ENCODE assay signal across 9 cellular contexts in genomic region chr3:134527037-134527436, GRCh38. TPM values are rescaled to one million over a fixed set of nuclear protein-coding genes. Genes with fewer than 3 reads are reported as not detected.
A peak's percentile ranks its signal among the peaks of the same experiment; 100 is the strongest.
DNase-seq lines count a peak whose midpoint lies in the region; ATAC-seq, FAIRE-seq and TF ChIP-seq lines count a peak whose summit lies in the region.
"Had no signal": no experiment of that assay in that cellular context is flagged by ENCODE, and none has a peak within 500 bp of the region (broad histone marks: within the 10 kb centered on the region; RNA-seq: fewer than 3 reads in every experiment).

No MANE protein-coding gene starts in this region.

- BruUV-seq in GM12878 (replicated peaks; lab: Mats Ljungman, UMichigan), result no TSS peak

- POLR2A ChIA-PET in GM12878 (lab: Charles Lee), result no interaction called here
- POLR2A ChIA-PET in CD4-positive, alpha-beta T cell (lab: Charles Lee), result no interaction called here

- no peaks in the 10 kb centered on the region; the same call in 1 of the 2 replicates for H3K27me3 Mint-ChIP-seq in HFFc6 (ENCODE audit: insufficient read depth)
- H3K27me3 Mint-ChIP-seq in CD4-positive, alpha-beta T cell, result no peaks in the 10 kb centered on the region
- H3K27me3 Mint-ChIP-seq in stimulated activated memory B cell treated with anti-CD40 and anti-IgM and Interleukin-4, amounts not matched to agents 10 μg/mL and 1 μg/mL and 100 μg/mL, for 72 hours, result no peaks in the 10 kb centered on the region

- H3K27ac Mint-ChIP-seq in HFFc6, result peak overlapping the region; percentile 38; the same call in 1 of the 2 replicates
- H3K27ac Mint-ChIP-seq in CD4-positive, alpha-beta T cell, result no peak overlapping the region
- H3K27ac Mint-ChIP-seq in stimulated activated memory B cell treated with anti-CD40 and anti-IgM and Interleukin-4, amounts not matched to agents 10 μg/mL and 1 μg/mL and 100 μg/mL, for 72 hours, result no peak overlapping the region

- no peak for FAIRE-seq in GM12878 (lab: Jason Lieb, UNC)

- H3K36me3 Mint-ChIP-seq in HFFc6 (ENCODE audit: low read depth), result peaks cover 42% of the 10 kb centered on the region
- H3K36me3 Mint-ChIP-seq in CD4-positive, alpha-beta T cell (ENCODE audit: low read depth), result peaks cover 58% of the 10 kb centered on the region
- peaks cover 60% of the 10 kb centered on the region for H3K36me3 Mint-ChIP-seq in stimulated activated memory B cell treated with anti-CD40 and anti-IgM and Interleukin-4, amounts not matched to agents 10 μg/mL and 1 μg/mL and 100 μg/mL, for 72 hours

- peak; percentile 72 for TF ChIP-seq CTCF in HFFc6 (IDR thresholded peaks at IDR 0.05)
- peak in 2 of 3 experiments; percentile 21 to 32; a peak in 1 of 6 replicates for TF ChIP-seq CTCF in GM12878 (IDR thresholded peaks at IDR 0.05 in 2 of 3, conservative IDR thresholded peaks at IDR 0.05 in 1 of 3; ENCODE audit: control insufficient read depth in 2 of 3, extremely low read depth in 1 of 3, insufficient read depth in 1 of 3, low read depth in 3 of 3, low read length in 3 of 3)
- TF ChIP-seq CTCF in CD4-positive, alpha-beta T cell (IDR thresholded peaks at IDR 0.05), result no peak

- peaks cover 40% of the 10 kb centered on the region for H3K9me3 Mint-ChIP-seq in HFFc6
- H3K9me3 Mint-ChIP-seq in CD4-positive, alpha-beta T cell, result peaks cover 10% of the 10 kb centered on the region
- peaks cover 29% of the 10 kb centered on the region for H3K9me3 Mint-ChIP-seq in stimulated activated memory B cell treated with anti-CD40 and anti-IgM and Interleukin-4, amounts not matched to agents 10 μg/mL and 1 μg/mL and 100 μg/mL, for 72 hours

- CTCF ChIA-PET in GM12878 (lab: Yijun Ruan, JAX), result no interaction called here
- CTCF ChIA-PET in CD4-positive, alpha-beta T cell (lab: Charles Lee), result no interaction called here

- SMC1A ChIA-PET in GM12878 (lab: Charles Lee; ENCODE audit: uncharacterized antibody, unreplicated experiment), result no interaction called here

- TF ChIP-seq EP300 in GM12878 (IDR thresholded peaks at IDR 0.05; ENCODE audit: borderline replicate concordance in 1 of 2, control insufficient read depth in 1 of 2, low read depth in 2 of 2, low read length in 2 of 2), result no peak

- peak; percentile 34 for DNase-seq in Daoy (ENCODE audit: low read depth)
- DNase-seq in HFFc6, result no peak
- no peak for DNase-seq in GM12878 (ENCODE audit: low read depth, low spot score)
- DNase-seq in lung microvascular endothelial cell (ENCODE audit: low read depth in 2 of 2), result peak; percentile 4 to 16
- no peak for DNase-seq in CD4-positive, alpha-beta T cell
- DNase-seq in activated CD4-positive, alpha-beta T cell treated with anti-CD3 and anti-CD28 coated beads for 4 hours, result no peak
- DNase-seq: effector memory CD4-positive, alpha-beta T cell; NCI-H524 had no signal

- in situ Hi-C loops in GM12878 (cut with MboI), result no loop called here

- 0 out of 2 replicates have a peak, but pooled peaks cover 1% of the 10 kb centered on the region for H3K79me2 ChIP-seq in GM12878 (ENCODE audit: control insufficient read depth, insufficient read depth, low read length)

- intact Hi-C loops in GM12878 (cut with micrococcal nuclease; ENCODE audit: unreplicated experiment), result no loop called here
- intact Hi-C loops in CD4-positive, alpha-beta T cell (cut with DNase I, micrococcal nuclease), result no loop called here

- RAD21 ChIA-PET in GM12878 (lab: Charles Lee; ENCODE audit: unreplicated experiment), result no interaction called here

- H3K36me3 ChIP-seq in GM12878 (ENCODE audit: control insufficient read depth in 2 of 2, insufficient read depth in 2 of 2, low read length in 1 of 2), result no peaks in the 10 kb centered on the region; a peak in 1 of 4 replicates

- no peak overlapping the region for H3K4me2 ChIP-seq in GM12878 (ENCODE audit: control insufficient read depth, insufficient read depth)

- no peak overlapping the region for H3K9ac ChIP-seq in GM12878 (ENCODE audit: control insufficient read depth, insufficient read depth, low read length)

- 95% methylated on average over 4 of the region's 4 CpGs for WGBS in GM12878 (ENCODE audit: insufficient coverage, insufficient replicate concordance, low lambda C conversion rate, missing lambda C conversion rate)

- no peaks in the 10 kb centered on the region for H3K27me3 ChIP-seq in GM12878 (replicated peaks in 1 of 2; ENCODE audit: control insufficient read depth in 2 of 2, insufficient read depth in 2 of 2, low read length in 1 of 2)
- H3K27me3 ChIP-seq in CD4-positive, alpha-beta T cell (ENCODE audit: control insufficient read depth, insufficient read depth, low read length), result no peaks in the 10 kb centered on the region

- no peaks in the 10 kb centered on the region for H3K4me1 ChIP-seq in GM12878 (ENCODE audit: control insufficient read depth, insufficient read depth, low read length)

- H3K9me3 ChIP-seq in GM12878 (replicated peaks; ENCODE audit: control insufficient read depth, insufficient read depth, low read length), result peaks cover 8% of the 10 kb centered on the region; the same call in 2 of the 3 replicates
- H3K9me3 ChIP-seq in CD4-positive, alpha-beta T cell (ENCODE audit: control insufficient read depth, low read length), result peaks cover 41% of the 10 kb centered on the region

- H2AFZ ChIP-seq in GM12878 (ENCODE audit: control insufficient read depth, low read depth, low read length), result no peak overlapping the region

- no peak overlapping the region for H3K4me3 ChIP-seq in GM12878

- no peak for TF ChIP-seq POLR2A in GM12878 (IDR thresholded peaks at IDR 0.05; ENCODE audit: low read depth, low read length)

- peaks cover 13% of the 10 kb centered on the region for H3K4me1 Mint-ChIP-seq in HFFc6 (ENCODE audit: low read depth)
- peaks cover 17% of the 10 kb centered on the region for H3K4me1 Mint-ChIP-seq in CD4-positive, alpha-beta T cell (ENCODE audit: low read depth)
- peaks cover 22% of the 10 kb centered on the region for H3K4me1 Mint-ChIP-seq in stimulated activated memory B cell treated with anti-CD40 and anti-IgM and Interleukin-4, amounts not matched to agents 10 μg/mL and 1 μg/mL and 100 μg/mL, for 72 hours

- H4K20me1 ChIP-seq in GM12878 (ENCODE audit: control insufficient read depth, insufficient read depth), result no peaks in the 10 kb centered on the region

- no peak overlapping the region for H3K4me3 Mint-ChIP-seq in HFFc6
- no peak overlapping the region for H3K4me3 Mint-ChIP-seq in CD4-positive, alpha-beta T cell
- no peak overlapping the region for H3K4me3 Mint-ChIP-seq in stimulated activated memory B cell treated with anti-CD40 and anti-IgM and Interleukin-4, amounts not matched to agents 10 μg/mL and 1 μg/mL and 100 μg/mL, for 72 hours

- no peak overlapping the region for H3K27ac ChIP-seq in GM12878 (ENCODE audit: control insufficient read depth, insufficient read depth)
- H3K27ac ChIP-seq in CD4-positive, alpha-beta T cell (ENCODE audit: low read depth, low read length), result no peak overlapping the region

- no peak for ATAC-seq in GM12878
- ATAC-seq in CD4-positive, alpha-beta T cell (ENCODE audit: poor library complexity), result no peak
- ATAC-seq in stimulated activated memory B cell treated with anti-CD40 and anti-IgM and Interleukin-4, amounts not matched to agents 10 μg/mL and 1 μg/mL and 100 μg/mL, for 72 hours, result no peak

- TF ChIP-seq RAD21 in GM12878 (IDR thresholded peaks at IDR 0.05; ENCODE audit: insufficient read depth, low read depth, low read length), result no peak

RNA-seq across cellular contexts. Expression of gene CEP63, which starts 41.2 kb away (rescaled TPM):
- total RNA-seq in Daoy (2014; rRNA removed; shearing (Covaris generic)), result 27.7 and 32.6 TPM in 2 replicates
- total RNA-seq in HFFc6 (2021; fragmentation: NEBNext Ultra II Directional; extraction: Animal tissue kit (Norgen Biotek cat#: 25700)), result 10 to 100 TPM; 17.3 to 23.3 (median 21.3) TPM
- total RNA-seq in GM12878 (2013; cell fraction: nucleolus; rRNA removed), result 26.9 and 37.8 TPM in 2 replicates
- total RNA-seq in GM12878 (2014; rRNA removed), result 24.1 and 27.7 TPM in 2 replicates
- 36.4 and 36.8 TPM in 2 replicates for total RNA-seq in GM12878 (2014; rRNA removed; fragmentation: Illumina TruSeq; extraction: Trizol)
- 25.5 and 25.9 TPM in 2 replicates for total RNA-seq in GM12878 (2021)
- 12.6 TPM for polyA plus RNA-seq in GM12878 (2011; ENCODE audit: low read depth)
- polyA plus RNA-seq in GM12878 (2011; rRNA removed), result 15.9 and 29.1 TPM in 2 replicates
- polyA plus RNA-seq in GM12878 (2011; cell fraction: cytosol; rRNA removed), result 4.9 and 7.4 TPM in 2 replicates
- 11.0 and 22.3 TPM in 2 replicates for polyA plus RNA-seq in GM12878 (2011; cell fraction: nucleus; rRNA removed)
- 22.5 and 24.8 TPM in 2 replicates for polyA plus RNA-seq in GM12878 (2012)
- polyA plus RNA-seq in GM12878 (2014; fragmentation: Illumina TruSeq; extraction: Trizol), result 36.9 and 51.1 TPM in 2 replicates
- polyA plus RNA-seq in GM12878 (2014; fragmentation: Nextera tagmentation; extraction: Ambion mirVana), result 10 to 100 TPM; 14.0 to 16.4 TPM
- polyA plus RNA-seq in GM12878 (2014; rRNA removed), result 25.6 and 27.9 TPM in 2 replicates
- 10 to 100 TPM; 33.8 to 36.2 TPM for polyA plus RNA-seq in GM12878 (2016; fragmentation: Nextera tagmentation; extraction: Ambion mirVana)
- 6.6 and 11.8 TPM in 2 replicates for polyA minus RNA-seq in GM12878 (2011; rRNA and poly(A)+ RNA removed)
- polyA minus RNA-seq in GM12878 (2011; cell fraction: cytosol; rRNA and poly(A)+ RNA removed), result 4.7 and 8.2 TPM in 2 replicates
- 20.6 and 45.3 TPM in 2 replicates for polyA minus RNA-seq in GM12878 (2011; cell fraction: nucleus; rRNA and poly(A)+ RNA removed)
- total RNA-seq in lung microvascular endothelial cell, result 13.1 and 15.7 TPM in 2 replicates
- 10 to 100 TPM; 13.2 to 15.1 TPM for total RNA-seq in CD4-positive, alpha-beta T cell

RNA-seq across cellular contexts. Expression of gene ANAPC13, which starts 41.3 kb away (rescaled TPM):
- total RNA-seq in Daoy (2014; rRNA removed; shearing (Covaris generic)), result 59.1 and 72.6 TPM in 2 replicates
- total RNA-seq in HFFc6 (2021; fragmentation: NEBNext Ultra II Directional; extraction: Animal tissue kit (Norgen Biotek cat#: 25700)), result 100 to 1,000 TPM; 123 to 152 (median 137) TPM
- 16.6 and 17.3 TPM in 2 replicates for total RNA-seq in GM12878 (2013; cell fraction: nucleolus; rRNA removed)
- total RNA-seq in GM12878 (2014; rRNA removed) (40.0 and 48.4 TPM in 2 replicates), GM12878 (2014; rRNA removed; fragmentation: Illumina TruSeq; extraction: Trizol) (39.6 and 42.3 TPM in 2 replicates), GM12878 (2021) (32.8 and 34.9 TPM in 2 replicates), lung microvascular endothelial cell (39.9 and 53.0 TPM in 2 replicates)
- polyA plus RNA-seq in GM12878 (2011; ENCODE audit: low read depth), result 34.1 TPM
- polyA plus RNA-seq in GM12878 (2011; rRNA removed) (91.7 and 136 TPM in 2 replicates), GM12878 (2014; fragmentation: Illumina TruSeq; extraction: Trizol) (74.2 and 87.6 TPM in 2 replicates), GM12878 (2014; fragmentation: Nextera tagmentation; extraction: Ambion mirVana) (100 to 1,000 TPM; 129 to 139 TPM), GM12878 (2014; rRNA removed) (30.2 and 42.6 TPM in 2 replicates), GM12878 (2016; fragmentation: Nextera tagmentation; extraction: Ambion mirVana) (100 to 1,000 TPM; 104 to 105 TPM)
- polyA plus RNA-seq in GM12878 (2011; cell fraction: cytosol; rRNA removed), result 33.6 and 43.9 TPM in 2 replicates
- polyA plus RNA-seq in GM12878 (2011; cell fraction: nucleus; rRNA removed), result 28.0 and 29.6 TPM in 2 replicates
- 43.6 and 52.9 TPM in 2 replicates for polyA plus RNA-seq in GM12878 (2012)
- polyA minus RNA-seq in GM12878 (2011; rRNA and poly(A)+ RNA removed), result 23.0 and 40.8 TPM in 2 replicates
- polyA minus RNA-seq in GM12878 (2011; cell fraction: cytosol; rRNA and poly(A)+ RNA removed), result 11.4 and 14.9 TPM in 2 replicates
- polyA minus RNA-seq in GM12878 (2011; cell fraction: nucleus; rRNA and poly(A)+ RNA removed), result 14.9 and 24.0 TPM in 2 replicates
- total RNA-seq in CD4-positive, alpha-beta T cell, result 10 to 100 TPM; 12.9 to 16.8 TPM

Comparison
In these comparisons a context has a peak if more than half of its experiments do, and no peak if none do; other contexts are left out.
1. DNase-seq: peak in Daoy (single experiment) and lung microvascular endothelial cell (2 of 2); none in HFFc6 (single experiment), GM12878 (single experiment), CD4-positive, alpha-beta T cell (0 of 10) and activated CD4-positive, alpha-beta T cell treated with anti-CD3 and anti-CD28 coated beads for 4 hours (0 of 2).